In genomic region chr12:69490920-69491643, GRCh38 we compare ENCODE assay signal across 24 cellular contexts. TPM values are rescaled to one million over a fixed set of nuclear protein-coding genes. Genes with fewer than 3 reads are reported as not detected.
DNase-seq lines count a peak whose midpoint lies in the region; ATAC-seq, FAIRE-seq and TF ChIP-seq lines count a peak whose summit lies in the region.
"Had no signal": no experiment of that assay in that cellular context is flagged by ENCODE, and none has a peak within 500 bp of the region (broad histone marks: within the 10 kb centered on the region; RNA-seq: fewer than 3 reads in every experiment).

No MANE protein-coding gene starts in this region.

- H3K4me1 ChIP-seq in HepG2 (ENCODE audit: insufficient read depth, low read length) (peaks cover 33% of the 10 kb centered on the region), right lobe of liver (peaks cover 0 to 3% (median 0%) of the 10 kb centered on the region in 4 donors), mammary epithelial cell (ENCODE audit: insufficient read depth, low read length) (peaks cover 8% of the 10 kb centered on the region)
- H3K4me1 ChIP-seq: A549 had no signal

- WGBS in HepG2 (ENCODE audit: low lambda C conversion rate): 88% methylated on average over 14 of the region's 14 CpGs
- WGBS in right lobe of liver (ENCODE audit: insufficient coverage, low coverage, low lambda C conversion rate, missing lambda C conversion rate): 89% methylated on average over 13 of the region's 14 CpGs
- 59% methylated on average over 12 of the region's 14 CpGs for WGBS in mammary epithelial cell (ENCODE audit: low coverage, missing lambda C conversion rate)

- TF ChIP-seq POLR2A in HepG2 (IDR thresholded peaks at IDR 0.05; ENCODE audit: insufficient read depth in 1 of 2, low read depth in 2 of 2, low read length in 2 of 2) (no peak), right lobe of liver (IDR thresholded peaks at IDR 0.05) (no peak)

- H3K4me2 ChIP-seq in HepG2 (ENCODE audit: low read depth, low read length) (no peak overlapping the region), mammary epithelial cell (ENCODE audit: insufficient read depth, low read depth, low read length) (peak overlapping the region; percentile 41)
- H3K4me2 ChIP-seq: A549, PC-9 had no signal

- peaks cover 94% of the 10 kb centered on the region for H3K79me2 ChIP-seq in HepG2 (ENCODE audit: insufficient read depth, low read length)
- H3K79me2 ChIP-seq in mammary epithelial cell (ENCODE audit: insufficient read depth, low read length): peaks cover 96% of the 10 kb centered on the region

- no peak for FAIRE-seq in HepG2 (lab: Jason Lieb, UNC)
- FAIRE-seq: A549, G401.6, GM12892, GM19239 had no signal

- no peak for TF ChIP-seq RAD21 in HepG2 (CRISPR knock-in tag; IDR thresholded peaks at IDR 0.05)

- intact Hi-C loops in HepG2 (cut with micrococcal nuclease; ENCODE audit: unreplicated experiment) (no loop called here), right lobe of liver (cut with DNase I) (no loop called here), mammary epithelial cell (cut with micrococcal nuclease) (no loop called here), sciatic nerve (cut with DNase I) (no loop called here)

- H2AFZ ChIP-seq in HepG2 (ENCODE audit: low read length) (no peak overlapping the region), mammary epithelial cell (ENCODE audit: low read depth, low read length) (no peak overlapping the region)
- H2AFZ ChIP-seq: GM23248, PC-9 had no signal

- CTCF ChIA-PET in HepG2 (lab: Yijun Ruan, JAX; ENCODE audit: low intra/inter-chr PET ratio, low total read pairs): no interaction called here
- CTCF ChIA-PET in mammary epithelial cell (lab: Charles Lee; ENCODE audit: low non-redundant PET): no interaction called here

- dilution Hi-C loops in mammary epithelial cell (cut with HindIII; ENCODE audit: low sequenced_read_pairs): no loop called here

- DNase-seq in HepG2 (ENCODE audit: low spot score) (no peak), right lobe of liver (no peak), RPMI7951 (ENCODE audit: low read depth) (peak; percentile 14), mammary epithelial cell (no peak), sciatic nerve (ENCODE audit: low spot score) (no peak)
- DNase-seq in stimulated activated naive CD8-positive, alpha-beta T cell treated with anti-CD3 and anti-CD28 coated beads, Interleukin-15, Interleukin-2, amounts not matched to agents 100 U/mL and 50 U/mL, for 24 hours: no peak
- DNase-seq: Calu3; CD4-positive, alpha-beta T cell; DMS79; GM23248; MG63; NCI-H146; NCI-H2107; NCI-H345; NCI-H69; NK-92 treated with Interleukin-12 subunit alpha and Interleukin-12 subunit beta, amount 100 ng/mL, for 24 hours; PC-9; SW 1271 had no signal

- TF ChIP-seq CTCF in HepG2 (CRISPR knock-in tag; IDR thresholded peaks at IDR 0.05) (no peak), right lobe of liver (IDR thresholded peaks at IDR 0.05) (no peak), mammary epithelial cell (conservative IDR thresholded peaks at IDR 0.05 in 1 of 2, IDR thresholded peaks at IDR 0.05 in 1 of 2; ENCODE audit: extremely low read depth in 1 of 2, insufficient read depth in 1 of 2, low read depth in 1 of 2, low read length in 2 of 2) (no peak)

- H3K4me3 ChIP-seq in HepG2 (replicated peaks in 1 of 3; ENCODE audit: insufficient read depth in 1 of 3, low read depth in 2 of 3, low read length in 3 of 3) (no peak overlapping the region), right lobe of liver (no peak overlapping the region), mammary epithelial cell (replicated peaks in 1 of 3; ENCODE audit: insufficient read depth in 1 of 3, low read depth in 2 of 3, low read length in 3 of 3) (no peak overlapping the region)
- H3K4me3 ChIP-seq: A549, GM23248, MG63, PC-9 had no signal

- H3K9ac ChIP-seq in HepG2 (ENCODE audit: insufficient read depth, low read depth, low read length) (no peak overlapping the region), mammary epithelial cell (ENCODE audit: insufficient read depth, low read length) (no peak overlapping the region)
- H3K9ac ChIP-seq: GM23248 had no signal

- no peaks in the 10 kb centered on the region; a peak in 1 of 5 replicates for H3K27me3 ChIP-seq in HepG2 (ENCODE audit: control insufficient read depth in 1 of 2, insufficient read depth in 2 of 2, low read length in 2 of 2)
- H3K27me3 ChIP-seq in right lobe of liver: no peaks in the 10 kb centered on the region
- no peaks in the 10 kb centered on the region for H3K27me3 ChIP-seq in mammary epithelial cell (ENCODE audit: insufficient read depth, low read length)
- H3K27me3 ChIP-seq: MG63 had no signal

- in situ Hi-C loops in HepG2 (cut with HindIII; ENCODE audit: extremely low pct_ligation_motif_present, low pct_unique_long_range_greater_than_20kb) (no loop called here), mammary epithelial cell (cut with MboI; ENCODE audit: low sequenced_read_pairs in 2 of 2) (no loop called here)

- no peak for TF ChIP-seq EP300 in HepG2 (IDR thresholded peaks at IDR 0.05; ENCODE audit: low read depth in 2 of 2, low read length in 2 of 2)
- TF ChIP-seq EP300 in HepG2 (CRISPR knock-in tag; IDR thresholded peaks at IDR 0.05; ENCODE audit: borderline replicate concordance): no peak

- no TSS peak for BruUV-seq in HepG2 (replicated peaks; lab: Mats Ljungman, UMichigan)
- no TSS peak for BruUV-seq in mammary epithelial cell (replicated peaks; lab: Mats Ljungman, UMichigan)

- peaks cover 0 to 2% of the 10 kb centered on the region in 2 experiments; a peak in 3 of 5 replicates for H3K36me3 ChIP-seq in HepG2 (replicated peaks in 1 of 2; ENCODE audit: control insufficient read depth in 1 of 2, insufficient read depth in 2 of 2, low read length in 2 of 2)
- no peaks in the 10 kb centered on the region for H3K36me3 ChIP-seq in right lobe of liver
- no peaks in the 10 kb centered on the region for H3K36me3 ChIP-seq in mammary epithelial cell (ENCODE audit: insufficient read depth, low read length)

- H3K9me3 ChIP-seq in HepG2 (ENCODE audit: low read length) (peaks cover 6% of the 10 kb centered on the region; the same call in 1 of the 2 replicates), right lobe of liver (no peaks in the 10 kb centered on the region), mammary epithelial cell (replicated peaks; ENCODE audit: insufficient read depth, low read length) (no peaks in the 10 kb centered on the region)

- POLR2A ChIA-PET in HepG2 (lab: Yijun Ruan, JAX): no interaction called here

- ATAC-seq in HepG2: no peak
- no peak for ATAC-seq in right lobe of liver
- ATAC-seq in sciatic nerve: no peak
- no peak for ATAC-seq in stimulated activated naive CD8-positive, alpha-beta T cell treated with anti-CD3 and anti-CD28 coated beads, Interleukin-15, Interleukin-2, amounts not matched to agents 100 U/mL and 50 U/mL, for 24 hours
- no peak for ATAC-seq in HG03108 (IDR thresholded peaks at IDR 0.05; ENCODE audit: unreplicated experiment)
- ATAC-seq in GM19328 (IDR thresholded peaks at IDR 0.05; ENCODE audit: unreplicated experiment): no peak
- ATAC-seq: A549 had no signal

- peak overlapping the region; percentile 14 for H3K27ac ChIP-seq in HepG2 (ENCODE audit: extremely low read length, insufficient read depth, low read length)
- no peak overlapping the region for H3K27ac ChIP-seq in right lobe of liver
- H3K27ac ChIP-seq in mammary epithelial cell (ENCODE audit: insufficient read depth, low read depth, low read length): peak overlapping the region; percentile 42
- H3K27ac ChIP-seq: A549, GM23248, PC-9 had no signal

- H4K20me1 ChIP-seq in HepG2 (ENCODE audit: insufficient read depth, low read length) (no peaks in the 10 kb centered on the region), mammary epithelial cell (ENCODE audit: insufficient read depth, low read length) (no peaks in the 10 kb centered on the region)

RNA-seq across cellular contexts. Expression of gene FRS2, which starts 20.9 kb away (rescaled TPM):
- 16.8 and 31.4 TPM in 2 replicates for total RNA-seq in HepG2 (2016; rRNA removed; fragmentation: Illumina TruSeq; extraction: Trizol)
- 4.7 and 5.6 TPM in 2 replicates for total RNA-seq in HepG2 (2016; cell fraction: cytosol; rRNA removed; fragmentation: Illumina TruSeq; extraction: Trizol; ENCODE audit: low read depth)
- total RNA-seq in HepG2 (2016; cell fraction: insoluble cytoplasmic fraction; rRNA removed; fragmentation: Illumina TruSeq; extraction: Trizol): 16.4 and 31.5 TPM in 2 replicates
- total RNA-seq in HepG2 (2016; cell fraction: membrane; rRNA removed; fragmentation: Illumina TruSeq; extraction: Trizol): 22.4 and 22.5 TPM in 2 replicates
- 28.4 and 31.2 TPM in 2 replicates for total RNA-seq in HepG2 (2016; cell fraction: nucleus; rRNA removed; fragmentation: Illumina TruSeq; extraction: Trizol)
- polyA plus RNA-seq in HepG2 (2011; rRNA removed): 6.9 and 8.3 TPM in 2 replicates
- 4.1 and 5.5 TPM in 2 replicates for polyA plus RNA-seq in HepG2 (2011; cell fraction: cytosol; rRNA removed)
- polyA plus RNA-seq in HepG2 (2011; cell fraction: nucleus; rRNA removed): 6.9 and 7.2 TPM in 2 replicates
- polyA plus RNA-seq in HepG2 (2012): 6.1 and 7.0 TPM in 2 replicates
- polyA plus RNA-seq in HepG2 (2016; cell fraction: cytosol; fragmentation: Illumina TruSeq; extraction: Trizol; ENCODE audit: low read depth): 1.2 TPM in 2 replicates
- polyA plus RNA-seq in HepG2 (2016; cell fraction: insoluble cytoplasmic fraction; fragmentation: Illumina TruSeq; extraction: Trizol; ENCODE audit: low read depth): 14.7 and 15.8 TPM in 2 replicates
- 5.8 and 7.6 TPM in 2 replicates for polyA plus RNA-seq in HepG2 (2016; cell fraction: membrane; fragmentation: Illumina TruSeq; extraction: Trizol; ENCODE audit: low read depth)
- 17.3 and 19.7 TPM in 2 replicates for polyA plus RNA-seq in HepG2 (2016; cell fraction: nucleus; fragmentation: Illumina TruSeq; extraction: Trizol; ENCODE audit: insufficient read depth, low read depth)
- 11.2 and 18.2 TPM in 2 replicates for polyA minus RNA-seq in HepG2 (2011; rRNA and poly(A)+ RNA removed; ENCODE audit: low replicate concordance)
- 10.3 and 13.9 TPM in 2 replicates for polyA minus RNA-seq in HepG2 (2011; cell fraction: cytosol; rRNA and poly(A)+ RNA removed)
- 43.4 and 53.3 TPM in 2 replicates for polyA minus RNA-seq in HepG2 (2011; cell fraction: nucleus; rRNA and poly(A)+ RNA removed)
- total RNA-seq in right lobe of liver: 10 to 100 TPM; 13.8 to 27.8 (median 15.8) TPM
- 23.6 and 40.0 TPM in 2 replicates for total RNA-seq in RPMI7951 (2014; rRNA removed; shearing (Covaris generic))
- 10 to 100 TPM; 30.0 to 72.7 TPM for total RNA-seq in mammary epithelial cell
- 18.6 TPM for polyA plus RNA-seq in mammary epithelial cell
- 46.5 TPM for polyA minus RNA-seq in mammary epithelial cell
- 58.0 TPM for total RNA-seq in sciatic nerve

Comparison
In these comparisons a context has a peak if more than half of its experiments do, and no peak if none do; other contexts are left out.
1. H3K27ac ChIP-seq: peak in HepG2 (single experiment) and mammary epithelial cell (single experiment); none in right lobe of liver (0 of 3).